In genomic region chr5:108793207-108793606, GRCh38 we compare ENCODE assay signal across 22 cellular contexts. TPM values are rescaled to one million over a fixed set of nuclear protein-coding genes. Genes with fewer than 3 reads are reported as not detected.
A peak's percentile ranks its signal among the peaks of the same experiment; 100 is the strongest.
DNase-seq lines count a peak whose midpoint lies in the region; ATAC-seq, FAIRE-seq and TF ChIP-seq lines count a peak whose summit lies in the region.
"Had no signal": no experiment of that assay in that cellular context is flagged by ENCODE, and none has a peak within 500 bp of the region (broad histone marks: within the 10 kb centered on the region; RNA-seq: fewer than 3 reads in every experiment).

No MANE protein-coding gene starts in this region.

- CTCF ChIA-PET in HCT116 (lab: Charles Lee) (no interaction called here), K562 (lab: Yijun Ruan, JAX; ENCODE audit: low intra/inter-chr PET ratio) (no interaction called here)

- no peaks in the 10 kb centered on the region for H3K36me3 ChIP-seq in HCT116 (ENCODE audit: control insufficient read depth in 1 of 2, insufficient read depth in 2 of 2, low read length in 2 of 2)
- peaks cover 3% of the 10 kb centered on the region; the same call in 1 of the 2 replicates for H3K36me3 ChIP-seq in RWPE2 (ENCODE audit: low read depth)
- no peaks in the 10 kb centered on the region for H3K36me3 ChIP-seq in K562 (ENCODE audit: control insufficient read depth, insufficient read depth, low read length)
- H3K36me3 ChIP-seq: BE2C had no signal

- no peak overlapping the region for H3K27ac ChIP-seq in HCT116 (ENCODE audit: low read depth, low read length)
- H3K27ac ChIP-seq in RWPE2 (ENCODE audit: poor library complexity, severe bottlenecking) = peak overlapping the region; percentile 60
- no peak overlapping the region for H3K27ac ChIP-seq in K562 (ENCODE audit: extremely low read depth, low read depth, low read length)
- H3K27ac ChIP-seq: A549; BLaER1 treated with 17β-estradiol and CSF1 and Interleukin-3, amounts not matched to agents 10 nM and 100 nM had no signal

- H3K9ac ChIP-seq in HCT116 (ENCODE audit: low read length) = no peak overlapping the region
- no peak overlapping the region for H3K9ac ChIP-seq in K562 (ENCODE audit: insufficient read depth in 1 of 2, low read depth in 2 of 2, low read length in 2 of 2)
- H3K9ac ChIP-seq: BLaER1 treated with 17β-estradiol and CSF1 and Interleukin-3, amounts not matched to agents 10 nM and 100 nM had no signal

- intact Hi-C loops in HCT116 (cut with micrococcal nuclease) (loop anchor here (5.0 kb wide), 1 partner anchor 46 kb away; the partner anchor contains the start of gene FER), K562 (cut with micrococcal nuclease) (no loop called here)

- H3K27ac Mint-ChIP-seq in activated naive CD8-positive, alpha-beta T cell treated with anti-CD3 and anti-CD28 coated beads, Interleukin-2, amount 50 U/mL, for 24 hours = peak overlapping the region; percentile 19
- H3K27ac Mint-ChIP-seq in activated naive CD8-positive, alpha-beta T cell treated with anti-CD3 and anti-CD28 coated beads for 36 hours = no peak overlapping the region
- H3K27ac Mint-ChIP-seq: CD4-positive, alpha-beta T cell; CD8-positive, alpha-beta memory T cell; GM23338; H9 had no signal

- peaks cover 4% of the 10 kb centered on the region for H3K4me1 Mint-ChIP-seq in activated naive CD8-positive, alpha-beta T cell treated with anti-CD3 and anti-CD28 coated beads, Interleukin-2, amount 50 U/mL, for 24 hours
- H3K4me1 Mint-ChIP-seq in activated naive CD8-positive, alpha-beta T cell treated with anti-CD3 and anti-CD28 coated beads for 36 hours = peaks cover 7% of the 10 kb centered on the region

- H3K9me3 Mint-ChIP-seq in activated naive CD8-positive, alpha-beta T cell treated with anti-CD3 and anti-CD28 coated beads, Interleukin-2, amount 50 U/mL, for 24 hours = peaks cover 7% of the 10 kb centered on the region
- H3K9me3 Mint-ChIP-seq in activated naive CD8-positive, alpha-beta T cell treated with anti-CD3 and anti-CD28 coated beads for 36 hours = peaks cover 3% of the 10 kb centered on the region
- H3K9me3 Mint-ChIP-seq: CD4-positive, alpha-beta T cell had no signal

- RAD21 ChIA-PET in HCT116 (lab: Charles Lee; ENCODE audit: low non-redundant PET in 1 of 2, low total read pairs in 2 of 2, uncharacterized antibody in 2 of 2, unreplicated experiment in 2 of 2) = no interaction called here

- TF ChIP-seq EP300 in K562 (IDR thresholded peaks at IDR 0.05; ENCODE audit: low read length) = no peak

- H3K4me2 ChIP-seq in HCT116 (ENCODE audit: low read length) = peak overlapping the region; percentile 37; the same call in 1 of the 2 replicates
- H3K4me2 ChIP-seq in K562 (ENCODE audit: insufficient read depth, low read length) = no peak overlapping the region
- H3K4me2 ChIP-seq: A549; BLaER1 treated with 17β-estradiol and CSF1 and Interleukin-3, amounts not matched to agents 10 nM and 100 nM; GM23338 had no signal

- DNase-seq in activated naive CD8-positive, alpha-beta T cell treated with anti-CD3 and anti-CD28 coated beads, Interleukin-2, amount 50 U/mL, for 24 hours = no peak
- DNase-seq in activated naive CD8-positive, alpha-beta T cell treated with anti-CD3 and anti-CD28 coated beads for 36 hours = no peak
- DNase-seq in HCT116 (ENCODE audit: low read depth, low spot score) (no peak), RWPE2 (ENCODE audit: low spot score) (no peak), K562 (ENCODE audit: extremely low read depth in 1 of 4, low spot score in 3 of 4) (no peak), MV-4-11 (lab: John Stamatoyannopoulos, UW) (no peak), amygdala (lab: John Stamatoyannopoulos, UW) (no peak)
- DNase-seq in central memory CD4-positive, alpha-beta T cell = no peak
- DNase-seq: 8988T; ACHN; AML-193; BE2C; CD4-positive, alpha-beta T cell; CD8-positive, alpha-beta memory T cell; DND-41; H9 had no signal

- 63% methylated on average over 5 of the region's 5 CpGs for WGBS in K562 (ENCODE audit: insufficient coverage, low coverage, missing lambda C conversion rate)

- ATAC-seq in activated naive CD8-positive, alpha-beta T cell treated with anti-CD3 and anti-CD28 coated beads, Interleukin-2, amount 50 U/mL, for 24 hours = no peak
- ATAC-seq in HCT116 (no peak), RWPE2 (ENCODE audit: low read depth) (no peak), K562 (no peak)
- ATAC-seq: A549, GM23338 had no signal

- TF ChIP-seq RAD21 in HCT116 (IDR thresholded peaks at IDR 0.05; ENCODE audit: low read depth) = no peak
- TF ChIP-seq RAD21 in K562 (CRISPR knock-in tag; conservative IDR thresholded peaks at IDR 0.05 in 1 of 2, IDR thresholded peaks at IDR 0.05 in 1 of 2) = no peak

- no peaks in the 10 kb centered on the region for H3K9me2 ChIP-seq in HCT116 (ENCODE audit: insufficient read depth)

- no peaks in the 10 kb centered on the region for H3K27me3 ChIP-seq in HCT116 (ENCODE audit: insufficient read depth, low read length)
- H3K27me3 ChIP-seq in RWPE2 (ENCODE audit: insufficient read depth, poor library complexity, severe bottlenecking) = no peaks in the 10 kb centered on the region
- H3K27me3 ChIP-seq in K562 (ENCODE audit: control insufficient read depth in 2 of 2, insufficient read depth in 2 of 2, low read length in 2 of 2) = no peaks in the 10 kb centered on the region
- H3K27me3 ChIP-seq: BE2C; BLaER1 treated with 17β-estradiol and CSF1 and Interleukin-3, amounts not matched to agents 10 nM and 100 nM had no signal

- H4K20me1 ChIP-seq in HCT116 (ENCODE audit: insufficient read depth) (no peaks in the 10 kb centered on the region), K562 (replicated peaks; ENCODE audit: control insufficient read depth, insufficient read depth, low read length) (no peaks in the 10 kb centered on the region)
- H4K20me1 ChIP-seq: BLaER1 treated with 17β-estradiol and CSF1 and Interleukin-3, amounts not matched to agents 10 nM and 100 nM had no signal

- peaks cover 8% of the 10 kb centered on the region for H3K36me3 Mint-ChIP-seq in activated naive CD8-positive, alpha-beta T cell treated with anti-CD3 and anti-CD28 coated beads, Interleukin-2, amount 50 U/mL, for 24 hours (ENCODE audit: low read depth)
- H3K36me3 Mint-ChIP-seq in activated naive CD8-positive, alpha-beta T cell treated with anti-CD3 and anti-CD28 coated beads for 36 hours = peaks cover 24% of the 10 kb centered on the region

- no peak for FAIRE-seq in K562 (lab: Jason Lieb, UNC)
- FAIRE-seq: A549, GM12892, GM19239 had no signal

- no peaks in the 10 kb centered on the region for H3K9me1 ChIP-seq in K562 (ENCODE audit: control insufficient read depth, insufficient read depth, low read length)

- H3K9me3 ChIP-seq in HCT116 (ENCODE audit: control insufficient read depth in 1 of 2, insufficient read depth in 1 of 2, low read depth in 1 of 2, low read length in 2 of 2) = no peaks in the 10 kb centered on the region
- no peaks in the 10 kb centered on the region for H3K9me3 ChIP-seq in RWPE2 (ENCODE audit: severe bottlenecking)
- H3K9me3 ChIP-seq in K562 (replicated peaks; ENCODE audit: control insufficient read depth, insufficient read depth, low read depth, low read length) = no peaks in the 10 kb centered on the region
- H3K9me3 ChIP-seq: A549, BE2C had no signal

- BruUV-seq in HCT116 (replicated peaks; lab: Mats Ljungman, UMichigan) (no TSS peak), K562 (replicated peaks; lab: Mats Ljungman, UMichigan) (no TSS peak)

- peaks cover 5 to 32% of the 10 kb centered on the region in 2 experiments; a peak in 3 of 4 replicates for H3K4me1 ChIP-seq in HCT116 (ENCODE audit: control insufficient read depth in 1 of 2, insufficient read depth in 2 of 2, low read length in 2 of 2)
- peaks cover 33% of the 10 kb centered on the region for H3K4me1 ChIP-seq in RWPE2 (ENCODE audit: insufficient read depth, poor library complexity, severe bottlenecking)
- peaks cover 0 to under 1% of the 10 kb centered on the region in 2 experiments; a peak in 1 of 5 replicates for H3K4me1 ChIP-seq in K562 (replicated peaks in 1 of 2; ENCODE audit: control insufficient read depth in 2 of 2, insufficient read depth in 2 of 2, low read length in 2 of 2)

- H3K27me3 Mint-ChIP-seq in activated naive CD8-positive, alpha-beta T cell treated with anti-CD3 and anti-CD28 coated beads, Interleukin-2, amount 50 U/mL, for 24 hours = no peaks in the 10 kb centered on the region
- H3K27me3 Mint-ChIP-seq in activated naive CD8-positive, alpha-beta T cell treated with anti-CD3 and anti-CD28 coated beads for 36 hours = no peaks in the 10 kb centered on the region
- H3K27me3 Mint-ChIP-seq: CD4-positive, alpha-beta T cell; CD8-positive, alpha-beta memory T cell had no signal

- no peak overlapping the region for H3K4me3 ChIP-seq in HCT116 (replicated peaks in 1 of 2; ENCODE audit: low read depth in 1 of 2, low read length in 2 of 2)
- no peak overlapping the region for H3K4me3 ChIP-seq in RWPE2 (ENCODE audit: severe bottlenecking)
- no peak overlapping the region for H3K4me3 ChIP-seq in K562
- H3K4me3 ChIP-seq: A549; BLaER1 treated with 17β-estradiol and CSF1 and Interleukin-3, amounts not matched to agents 10 nM and 100 nM; GM23338 had no signal

- H3K79me2 ChIP-seq in HCT116 (ENCODE audit: insufficient read depth, low read length) (no peaks in the 10 kb centered on the region), K562 (ENCODE audit: control insufficient read depth, insufficient read depth, low read length) (no peaks in the 10 kb centered on the region)

- TF ChIP-seq POLR2A in HCT116 (IDR thresholded peaks at IDR 0.05; ENCODE audit: borderline replicate concordance, extremely low read depth, insufficient read depth, insufficient read length) = no peak
- no peak for TF ChIP-seq POLR2A in K562 (conservative IDR thresholded peaks at IDR 0.05)

- POLR2A ChIA-PET in HCT116 (lab: Charles Lee) (interaction anchor here (2.3 kb wide), 1 partner anchor 9 kb away, joined by 11 read pairs; no protein-coding TSS in a partner anchor), K562 (lab: Yijun Ruan, JAX) (interaction anchor here (1.0 to 1.1 kb wide), 3 partner anchors 25 to 411 kb away, joined by 3 to 4 read pairs (median 4); partner anchors contain the start of gene FBXL17)

- in situ Hi-C loops in K562 (cut with MboI) = no loop called here

- H2AFZ ChIP-seq in HCT116 (ENCODE audit: low read depth, low read length, poor library complexity, severe bottlenecking) (no peak overlapping the region), K562 (ENCODE audit: low read depth, low read length) (no peak overlapping the region)
- H2AFZ ChIP-seq: GM23338 had no signal

- no peak for TF ChIP-seq CTCF in HCT116 (IDR thresholded peaks at IDR 0.05 in 2 of 3, conservative IDR thresholded peaks at IDR 0.05 in 1 of 3; ENCODE audit: borderline replicate concordance in 1 of 3, insufficient read depth in 1 of 3, low read depth in 2 of 3, low read length in 2 of 3)
- TF ChIP-seq CTCF in RWPE2 (IDR thresholded peaks at IDR 0.05; ENCODE audit: poor library complexity, severe bottlenecking) = no peak
- no peak for TF ChIP-seq CTCF in K562 (IDR thresholded peaks at IDR 0.05 in 2 of 3, conservative IDR thresholded peaks at IDR 0.05 in 1 of 3; ENCODE audit: insufficient read depth in 2 of 3, low read depth in 1 of 3, low read length in 3 of 3)

- H3K4me3 Mint-ChIP-seq in activated naive CD8-positive, alpha-beta T cell treated with anti-CD3 and anti-CD28 coated beads, Interleukin-2, amount 50 U/mL, for 24 hours = no peak overlapping the region
- H3K4me3 Mint-ChIP-seq in activated naive CD8-positive, alpha-beta T cell treated with anti-CD3 and anti-CD28 coated beads for 36 hours = no peak overlapping the region
- H3K4me3 Mint-ChIP-seq: CD14-positive monocyte; CD4-positive, alpha-beta T cell; GM23338; H9 had no signal

RNA-seq across cellular contexts. Expression of gene FER, which starts 45.5 kb away (rescaled TPM):
- 1 to 10 TPM; 9.0 to 9.1 TPM for total RNA-seq in activated naive CD8-positive, alpha-beta T cell treated with anti-CD3 and anti-CD28 coated beads for 36 hours
- total RNA-seq in HCT116 (2021; ENCODE audit: unreplicated experiment) (32.0 TPM), K562 (2014; rRNA removed) (6.7 and 9.7 TPM in 2 replicates), K562 (2014; rRNA removed; fragmentation: Illumina TruSeq; extraction: Trizol) (18.2 and 22.5 TPM in 2 replicates), K562 (2015; rRNA removed; fragmentation: Illumina TruSeq; extraction: Trizol) (13.8 and 16.8 TPM in 2 replicates), K562 (2021) (14.3 and 16.7 TPM in 2 replicates)
- polyA plus RNA-seq in HCT116 (2012) = 5.8 TPM in 2 replicates
- 11.5 and 57.2 TPM in 2 replicates for total RNA-seq in K562 (2011; cell fraction: chromatin; rRNA removed; ENCODE audit: low replicate concordance)
- total RNA-seq in K562 (2011; cell fraction: nucleolus; rRNA removed) = 3.0 and 4.7 TPM in 2 replicates
- 9.2 and 12.5 TPM in 2 replicates for total RNA-seq in K562 (2011; cell fraction: nucleoplasm; rRNA removed)
- polyA plus RNA-seq in K562 (2011; rRNA removed) (6.4 and 8.5 TPM in 2 replicates), K562 (2014; fragmentation: Illumina TruSeq; extraction: Trizol) (6.9 and 8.9 TPM in 2 replicates), K562 (2014; fragmentation: Nextera tagmentation; extraction: Ambion mirVana) (10 to 100 TPM in 1 of 2 experiments, 1 to 10 TPM in 1; 8.8 to 10.3 TPM), K562 (2014; rRNA removed) (7.4 and 10.5 TPM in 2 replicates)
- polyA plus RNA-seq in K562 (2011; cell fraction: cytosol; rRNA removed) = 0.64 and 1.4 TPM in 2 replicates
- polyA plus RNA-seq in K562 (2011; cell fraction: nucleus; rRNA removed) = 3.3 and 5.0 TPM in 2 replicates
- polyA plus RNA-seq in K562 (2012) = 7.3 and 8.2 TPM in 2 replicates
- 36.9 and 51.5 TPM in 2 replicates for polyA minus RNA-seq in K562 (2011; rRNA and poly(A)+ RNA removed)
- polyA minus RNA-seq in K562 (2011; cell fraction: cytosol; rRNA and poly(A)+ RNA removed) = 4.3 and 6.3 TPM in 2 replicates
- 12.7 and 35.9 TPM in 2 replicates for polyA minus RNA-seq in K562 (2011; cell fraction: nucleus; rRNA and poly(A)+ RNA removed)
